3 cellular contexts compared by ENCODE assay signal in the genomic region with DNA sequence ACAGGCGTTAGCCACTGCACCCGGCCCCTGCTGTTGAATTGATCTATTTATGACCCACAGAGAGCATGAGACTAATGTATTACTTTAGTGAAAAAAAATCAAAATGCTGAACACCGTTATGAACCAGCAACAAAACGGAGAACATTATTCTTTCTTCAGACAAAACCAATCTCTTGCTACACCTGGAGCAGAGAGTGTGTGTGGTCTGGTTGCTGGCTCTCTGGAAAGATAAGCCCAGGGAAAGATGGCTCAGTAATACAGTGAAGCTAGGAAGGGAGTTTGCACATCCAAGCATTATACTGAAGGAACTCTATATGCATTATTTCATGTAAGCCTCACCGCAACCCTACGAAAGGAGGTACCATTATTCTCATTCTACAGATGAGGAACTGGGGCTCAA.
TF ChIP-seq lines count a peak whose summit lies in the region.

No MANE protein-coding gene starts in this region.

TF ChIP-seq in HepG2, 621 proteins besides CTCF, POLR2A, EP300 and RAD21:
- TF ChIP-seq KLF16 (CRISPR knock-in tag; IDR thresholded peaks at IDR 0.05) (no peak), ZNF362 (CRISPR knock-in tag; IDR thresholded peaks at IDR 0.05; ENCODE audit: borderline replicate concordance) (0 out of 2 replicates have a peak, but pooled peaks have one; percentile 29)

TF ChIP-seq in GM12878, 131 proteins besides CTCF, POLR2A, EP300 and RAD21 (continues in another document):
- no peak for TF ChIP-seq NBN (IDR thresholded peaks at IDR 0.05)
- TF ChIP-seq HDAC6 (IDR thresholded peaks at IDR 0.05; ENCODE audit: unreplicated experiment), result no peak
- TF ChIP-seq, protein P1, sequence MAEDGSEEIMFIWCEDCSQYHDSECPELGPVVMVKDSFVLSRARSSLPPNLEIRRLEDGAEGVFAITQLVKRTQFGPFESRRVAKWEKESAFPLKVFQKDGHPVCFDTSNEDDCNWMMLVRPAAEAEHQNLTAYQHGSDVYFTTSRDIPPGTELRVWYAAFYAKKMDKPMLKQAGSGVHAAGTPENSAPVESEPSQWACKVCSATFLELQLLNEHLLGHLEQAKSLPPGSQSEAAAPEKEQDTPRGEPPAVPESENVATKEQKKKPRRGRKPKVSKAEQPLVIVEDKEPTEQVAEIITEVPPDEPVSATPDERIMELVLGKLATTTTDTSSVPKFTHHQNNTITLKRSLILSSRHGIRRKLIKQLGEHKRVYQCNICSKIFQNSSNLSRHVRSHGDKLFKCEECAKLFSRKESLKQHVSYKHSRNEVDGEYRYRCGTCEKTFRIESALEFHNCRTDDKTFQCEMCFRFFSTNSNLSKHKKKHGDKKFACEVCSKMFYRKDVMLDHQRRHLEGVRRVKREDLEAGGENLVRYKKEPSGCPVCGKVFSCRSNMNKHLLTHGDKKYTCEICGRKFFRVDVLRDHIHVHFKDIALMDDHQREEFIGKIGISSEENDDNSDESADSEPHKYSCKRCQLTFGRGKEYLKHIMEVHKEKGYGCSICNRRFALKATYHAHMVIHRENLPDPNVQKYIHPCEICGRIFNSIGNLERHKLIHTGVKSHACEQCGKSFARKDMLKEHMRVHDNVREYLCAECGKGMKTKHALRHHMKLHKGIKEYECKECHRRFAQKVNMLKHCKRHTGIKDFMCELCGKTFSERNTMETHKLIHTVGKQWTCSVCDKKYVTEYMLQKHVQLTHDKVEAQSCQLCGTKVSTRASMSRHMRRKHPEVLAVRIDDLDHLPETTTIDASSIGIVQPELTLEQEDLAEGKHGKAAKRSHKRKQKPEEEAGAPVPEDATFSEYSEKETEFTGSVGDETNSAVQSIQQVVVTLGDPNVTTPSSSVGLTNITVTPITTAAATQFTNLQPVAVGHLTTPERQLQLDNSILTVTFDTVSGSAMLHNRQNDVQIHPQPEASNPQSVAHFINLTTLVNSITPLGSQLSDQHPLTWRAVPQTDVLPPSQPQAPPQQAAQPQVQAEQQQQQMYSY (CRISPR knock-in tag; IDR thresholded peaks at IDR 0.05), result no peak
- TF ChIP-seq, protein P2, sequence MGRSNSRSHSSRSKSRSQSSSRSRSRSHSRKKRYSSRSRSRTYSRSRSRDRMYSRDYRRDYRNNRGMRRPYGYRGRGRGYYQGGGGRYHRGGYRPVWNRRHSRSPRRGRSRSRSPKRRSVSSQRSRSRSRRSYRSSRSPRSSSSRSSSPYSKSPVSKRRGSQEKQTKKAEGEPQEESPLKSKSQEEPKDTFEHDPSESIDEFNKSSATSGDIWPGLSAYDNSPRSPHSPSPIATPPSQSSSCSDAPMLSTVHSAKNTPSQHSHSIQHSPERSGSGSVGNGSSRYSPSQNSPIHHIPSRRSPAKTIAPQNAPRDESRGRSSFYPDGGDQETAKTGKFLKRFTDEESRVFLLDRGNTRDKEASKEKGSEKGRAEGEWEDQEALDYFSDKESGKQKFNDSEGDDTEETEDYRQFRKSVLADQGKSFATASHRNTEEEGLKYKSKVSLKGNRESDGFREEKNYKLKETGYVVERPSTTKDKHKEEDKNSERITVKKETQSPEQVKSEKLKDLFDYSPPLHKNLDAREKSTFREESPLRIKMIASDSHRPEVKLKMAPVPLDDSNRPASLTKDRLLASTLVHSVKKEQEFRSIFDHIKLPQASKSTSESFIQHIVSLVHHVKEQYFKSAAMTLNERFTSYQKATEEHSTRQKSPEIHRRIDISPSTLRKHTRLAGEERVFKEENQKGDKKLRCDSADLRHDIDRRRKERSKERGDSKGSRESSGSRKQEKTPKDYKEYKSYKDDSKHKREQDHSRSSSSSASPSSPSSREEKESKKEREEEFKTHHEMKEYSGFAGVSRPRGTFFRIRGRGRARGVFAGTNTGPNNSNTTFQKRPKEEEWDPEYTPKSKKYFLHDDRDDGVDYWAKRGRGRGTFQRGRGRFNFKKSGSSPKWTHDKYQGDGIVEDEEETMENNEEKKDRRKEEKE (IDR thresholded peaks at IDR 0.05), result no peak
- no peak for TF ChIP-seq POLR2AphosphoS5 (IDR thresholded peaks at IDR 0.05; ENCODE audit: low read length)
- no peak for TF ChIP-seq CEBPZ (IDR thresholded peaks at IDR 0.05; ENCODE audit: low read depth, low read length)
- TF ChIP-seq ZBTB11 (CRISPR knock-in tag; IDR thresholded peaks at IDR 0.05), result no peak

TF ChIP-seq in K562, 482 proteins besides CTCF, POLR2A, EP300 and RAD21:
- no peak for TF ChIP-seq SP1 (CRISPR knock-in tag; IDR thresholded peaks at IDR 0.05)
- TF ChIP-seq KDM1A (IDR thresholded peaks at IDR 0.05), result no peak
- no peak for TF ChIP-seq MITF (IDR thresholded peaks at IDR 0.05)
- no peak for TF ChIP-seq ZBTB17 (CRISPR knock-in tag; IDR thresholded peaks at IDR 0.05)
- peak; percentile 65 for TF ChIP-seq TCF3 (CRISPR knock-in tag; IDR thresholded peaks at IDR 0.05)
- TF ChIP-seq ARID1B (IDR thresholded peaks at IDR 0.05), result 0 out of 2 replicates have a peak, but pooled peaks have one; percentile 43
- TF ChIP-seq, protein P3, sequence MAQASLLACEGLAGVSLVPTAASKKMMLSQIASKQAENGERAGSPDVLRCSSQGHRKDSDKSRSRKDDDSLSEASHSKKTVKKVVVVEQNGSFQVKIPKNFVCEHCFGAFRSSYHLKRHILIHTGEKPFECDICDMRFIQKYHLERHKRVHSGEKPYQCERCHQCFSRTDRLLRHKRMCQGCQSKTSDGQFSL (CRISPR knock-in tag; IDR thresholded peaks at IDR 0.05), result no peak
- TF ChIP-seq, protein P3 (tag; IDR thresholded peaks at IDR 0.05), result no peak
- TF ChIP-seq HDAC2 (IDR thresholded peaks at IDR 0.05), result no peak
- TF ChIP-seq PTTG1 (tag; IDR thresholded peaks at IDR 0.05; ENCODE audit: low read depth), result no peak
- no peak for TF ChIP-seq ZNF212 (CRISPR knock-in tag; IDR thresholded peaks at IDR 0.05)
- TF ChIP-seq POLR2H (tag; IDR thresholded peaks at IDR 0.05; ENCODE audit: low read depth), result no peak
- TF ChIP-seq COPS2 (conservative IDR thresholded peaks at IDR 0.05), result no peak
- TF ChIP-seq, protein P4, sequence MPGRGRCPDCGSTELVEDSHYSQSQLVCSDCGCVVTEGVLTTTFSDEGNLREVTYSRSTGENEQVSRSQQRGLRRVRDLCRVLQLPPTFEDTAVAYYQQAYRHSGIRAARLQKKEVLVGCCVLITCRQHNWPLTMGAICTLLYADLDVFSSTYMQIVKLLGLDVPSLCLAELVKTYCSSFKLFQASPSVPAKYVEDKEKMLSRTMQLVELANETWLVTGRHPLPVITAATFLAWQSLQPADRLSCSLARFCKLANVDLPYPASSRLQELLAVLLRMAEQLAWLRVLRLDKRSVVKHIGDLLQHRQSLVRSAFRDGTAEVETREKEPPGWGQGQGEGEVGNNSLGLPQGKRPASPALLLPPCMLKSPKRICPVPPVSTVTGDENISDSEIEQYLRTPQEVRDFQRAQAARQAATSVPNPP (IDR thresholded peaks at IDR 0.05; ENCODE audit: borderline replicate concordance, insufficient read depth, insufficient read length), result no peak
- TF ChIP-seq POU5F1 (IDR thresholded peaks at IDR 0.05; ENCODE audit: borderline replicate concordance, low read depth, low read length, partially characterized antibody), result no peak
- no peak for TF ChIP-seq HEY1 (CRISPR knock-in tag; IDR thresholded peaks at IDR 0.05; ENCODE audit: borderline replicate concordance)
- TF ChIP-seq MED1 (CRISPR knock-in tag; IDR thresholded peaks at IDR 0.05; ENCODE audit: borderline replicate concordance), result no peak
- peak; percentile 25; the same call in 1 of the 2 replicates for TF ChIP-seq GATA2 (CRISPR knock-in tag; IDR thresholded peaks at IDR 0.05)
- no peak for TF ChIP-seq MXD1 (CRISPR knock-in tag; IDR thresholded peaks at IDR 0.05; ENCODE audit: borderline replicate concordance, poor library complexity, severe bottlenecking)
- no peak for TF ChIP-seq CREB3 (tag; conservative IDR thresholded peaks at IDR 0.05; ENCODE audit: low read depth)
- no peak for TF ChIP-seq GTF2A2 (tag; IDR thresholded peaks at IDR 0.05)
- no peak for TF ChIP-seq ZNF232 (CRISPR knock-in tag; IDR thresholded peaks at IDR 0.05)
- no peak for TF ChIP-seq L3MBTL2 (IDR thresholded peaks at IDR 0.05)
- no peak for TF ChIP-seq TAF1 (IDR thresholded peaks at IDR 0.05; ENCODE audit: control insufficient read depth, extremely low read depth, insufficient read depth, low read length, severe bottlenecking)
- TF ChIP-seq TAL1 (IDR thresholded peaks at IDR 0.05), result peak; percentile 36; the same call in 1 of the 2 replicates
- no peak for TF ChIP-seq ZNF449 (CRISPR knock-in tag; IDR thresholded peaks at IDR 0.05)
- TF ChIP-seq BRD9 (IDR thresholded peaks at IDR 0.05; ENCODE audit: low read depth, partially characterized antibody), result no peak
- TF ChIP-seq CEBPB (tag; IDR thresholded peaks at IDR 0.05), result no peak
- no peak for TF ChIP-seq MBD2 (IDR thresholded peaks at IDR 0.05; ENCODE audit: borderline replicate concordance, low read depth)
- no peak for TF ChIP-seq ZFP30 (CRISPR knock-in tag; IDR thresholded peaks at IDR 0.05; ENCODE audit: borderline replicate concordance)
- TF ChIP-seq, protein P5, sequence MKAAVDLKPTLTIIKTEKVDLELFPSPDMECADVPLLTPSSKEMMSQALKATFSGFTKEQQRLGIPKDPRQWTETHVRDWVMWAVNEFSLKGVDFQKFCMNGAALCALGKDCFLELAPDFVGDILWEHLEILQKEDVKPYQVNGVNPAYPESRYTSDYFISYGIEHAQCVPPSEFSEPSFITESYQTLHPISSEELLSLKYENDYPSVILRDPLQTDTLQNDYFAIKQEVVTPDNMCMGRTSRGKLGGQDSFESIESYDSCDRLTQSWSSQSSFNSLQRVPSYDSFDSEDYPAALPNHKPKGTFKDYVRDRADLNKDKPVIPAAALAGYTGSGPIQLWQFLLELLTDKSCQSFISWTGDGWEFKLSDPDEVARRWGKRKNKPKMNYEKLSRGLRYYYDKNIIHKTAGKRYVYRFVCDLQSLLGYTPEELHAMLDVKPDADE (conservative IDR thresholded peaks at IDR 0.05; ENCODE audit: control insufficient read depth, low read depth, low read length), result no peak
- TF ChIP-seq HCFC1 (IDR thresholded peaks at IDR 0.05; ENCODE audit: low read depth, low read length), result no peak
- no peak for TF ChIP-seq BMI1 (IDR thresholded peaks at IDR 0.05; ENCODE audit: low read length)
- peak; percentile 63 for TF ChIP-seq CBFA2T3 (IDR thresholded peaks at IDR 0.05)
- TF ChIP-seq PHF21A (IDR thresholded peaks at IDR 0.05; ENCODE audit: borderline replicate concordance, low read depth), result no peak
- no peak for TF ChIP-seq TFAM (CRISPR knock-in tag; conservative IDR thresholded peaks at IDR 0.05)
- no peak for TF ChIP-seq ZNF324 (CRISPR knock-in tag; IDR thresholded peaks at IDR 0.05)
- 0 out of 2 replicates have a peak, but pooled peaks have one; percentile 26 for TF ChIP-seq TEAD4 (IDR thresholded peaks at IDR 0.05; ENCODE audit: low read length)
- TF ChIP-seq TEAD4 (CRISPR knock-in tag; IDR thresholded peaks at IDR 0.05; ENCODE audit: borderline replicate concordance), result no peak
- TF ChIP-seq CHD4 (IDR thresholded peaks at IDR 0.05; ENCODE audit: insufficient read depth, insufficient replicate concordance, low read depth, low read length, poor library complexity, severe bottlenecking), result no peak
